Comparison of ENCODE assay signal across 23 cellular contexts in genomic region chr13:55069746-55070145, GRCh38.
"Had no signal": no experiment of that assay in that cellular context is flagged by ENCODE, and none has a peak within 500 bp of the region (broad histone marks: within the 10 kb centered on the region; RNA-seq: fewer than 3 reads in every experiment).

No MANE protein-coding gene starts in this region.

- H3K36me3 ChIP-seq: Peyer's patch, SJCRH30 had no signal

- DNase-seq: IMR-90, Karpas-422, KG1, MM.1S, NCI-H1092, NCI-H1105 treated with DMSO at 0.1 percent for 48 hours, NCI-H1417 treated with DMSO at 0.1 percent for 48 hours, NCI-H146, NCI-H1694 treated with DMSO at 0.1 percent for 48 hours, NCI-H1930, NCI-H2081, NCI-H2227 treated with DMSO at 0.1 percent for 48 hours, NCI-H524, NCI-H526 treated with DMSO at 0.1 percent for 48 hours, NCI-H774, OCI-M1, PC-9, Peyer's patch, SHP77 treated with DMSO at 0.1 percent for 48 hours, SJCRH30, T-helper 1 cell had no signal

- H3K4me3 ChIP-seq: PC-9, Peyer's patch, SJCRH30 had no signal

- H3K27me3 ChIP-seq: Peyer's patch, SJCRH30 had no signal

- ATAC-seq: HepG2, SK-N-SH treated with all-trans-retinoic acid at 6 μM for 48 hours had no signal

- H3K4me1 ChIP-seq: Peyer's patch, SJCRH30 had no signal

- H3K9me3 ChIP-seq: Peyer's patch, SJCRH30 had no signal

- H3K27ac ChIP-seq: PC-9, Peyer's patch, SJCRH30 had no signal
